Comparison of ENCODE assay signal across 1 cellular context in the genomic region with DNA sequence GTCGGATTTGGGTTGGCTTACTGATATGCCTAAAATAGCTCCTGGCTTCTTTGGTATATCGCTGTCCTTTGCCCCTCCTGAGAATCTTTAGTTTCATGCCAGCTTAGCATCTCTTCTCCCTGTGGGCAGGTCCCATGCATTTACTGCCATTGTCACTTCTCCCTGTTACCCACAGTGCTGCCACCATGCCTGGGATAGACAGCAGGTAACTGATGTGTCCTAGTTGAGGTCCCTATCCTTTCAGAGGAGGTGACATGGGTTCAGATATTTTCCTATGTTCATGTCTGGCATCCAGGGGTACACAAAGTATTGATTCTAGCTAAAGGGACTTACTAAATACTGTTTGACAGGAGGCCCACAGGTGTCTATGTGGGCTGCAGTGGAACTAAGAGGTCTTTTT.
TF ChIP-seq lines count a peak whose summit lies in the region.

No MANE protein-coding gene starts in this region.

TF ChIP-seq in HepG2, 621 proteins besides CTCF, POLR2A, EP300 and RAD21:
- no peak for TF ChIP-seq ZBTB8A (CRISPR knock-in tag; IDR thresholded peaks at IDR 0.05; ENCODE audit: borderline replicate concordance, low read depth)
- no peak for TF ChIP-seq ZNF432 (CRISPR knock-in tag; IDR thresholded peaks at IDR 0.05; ENCODE audit: borderline replicate concordance)
- TF ChIP-seq CEBPG (CRISPR knock-in tag; IDR thresholded peaks at IDR 0.05) = no peak
- TF ChIP-seq GPN1 (CRISPR knock-in tag; IDR thresholded peaks at IDR 0.05; ENCODE audit: borderline replicate concordance) = no peak
- no peak for TF ChIP-seq ZSCAN20 (CRISPR knock-in tag; IDR thresholded peaks at IDR 0.05; ENCODE audit: borderline replicate concordance)
- TF ChIP-seq ZBTB38 (CRISPR knock-in tag; IDR thresholded peaks at IDR 0.05) = no peak
- TF ChIP-seq NPAS2 (CRISPR knock-in tag; IDR thresholded peaks at IDR 0.05; ENCODE audit: borderline replicate concordance) = no peak
- TF ChIP-seq ZNF7 (CRISPR knock-in tag; IDR thresholded peaks at IDR 0.05) = no peak
